Comparison of ENCODE assay signal across 14 cellular contexts in genomic region chr17:80738020-80738380, GRCh38.
DNase-seq lines count a peak whose midpoint lies in the region; ATAC-seq, FAIRE-seq and TF ChIP-seq lines count a peak whose summit lies in the region.
"Had no signal": no experiment of that assay in that cellular context is flagged by ENCODE, and none has a peak within 500 bp of the region (broad histone marks: within the 10 kb centered on the region; RNA-seq: fewer than 3 reads in every experiment).

No MANE protein-coding gene starts in this region.

- H3K79me2 ChIP-seq in DOHH2 (ENCODE audit: control insufficient read depth, low read length) = peaks cover 12% of the 10 kb centered on the region; the same call in 1 of the 2 replicates

- no peaks in the 10 kb centered on the region for H3K27me3 Mint-ChIP-seq in memory B cell
- no peaks in the 10 kb centered on the region for H3K27me3 Mint-ChIP-seq in activated CD4-positive, alpha-beta T cell treated with anti-CD3 and anti-CD28 coated beads, Interleukin-2, amount 10 ng/mL, durations not matched to agents 24 days and 14 days

- peak overlapping the region; percentile 74 for H3K4me2 ChIP-seq in DOHH2 (ENCODE audit: low read length)

- H4K20me1 ChIP-seq in DOHH2 (ENCODE audit: control insufficient read depth, insufficient read depth, low read depth, low read length) = no peaks in the 10 kb centered on the region

- H3K9me3 ChIP-seq in DOHH2 (ENCODE audit: control insufficient read depth, insufficient read depth, low read length) = peaks cover 5% of the 10 kb centered on the region; the same call in 1 of the 2 replicates
- no peaks in the 10 kb centered on the region for H3K9me3 ChIP-seq in kidney (ENCODE audit: control insufficient read depth in 1 of 2, low read length in 2 of 2)

- H3K4me3 Mint-ChIP-seq in memory B cell = peak overlapping the region; percentile 62
- no peak overlapping the region for H3K4me3 Mint-ChIP-seq in activated CD4-positive, alpha-beta T cell treated with anti-CD3 and anti-CD28 coated beads, Interleukin-2, amount 10 ng/mL, durations not matched to agents 24 days and 14 days
- H3K4me3 Mint-ChIP-seq: stimulated activated effector memory CD8-positive, alpha-beta T cell treated with anti-CD3 and anti-CD28 coated beads, Interleukin-12 subunit alpha, Interleukin-12 subunit beta, amount 100 ng/mL, for 72 hours had no signal

- H3K4me1 Mint-ChIP-seq in memory B cell = peaks cover 34% of the 10 kb centered on the region
- peaks cover 65% of the 10 kb centered on the region for H3K4me1 Mint-ChIP-seq in activated CD4-positive, alpha-beta T cell treated with anti-CD3 and anti-CD28 coated beads, Interleukin-2, amount 10 ng/mL, durations not matched to agents 24 days and 14 days

- peak overlapping the region; percentile 66 for H3K4me3 ChIP-seq in DOHH2 (ENCODE audit: low read length)
- H3K4me3 ChIP-seq in NB4 (ENCODE audit: low read depth, low read length) = peak overlapping the region; percentile 35
- H3K4me3 ChIP-seq in kidney (ENCODE audit: low read length in 2 of 2) = no peak overlapping the region

- intact Hi-C loops in kidney (cut with DNase I) = no loop called here
- intact Hi-C loops in activated CD4-positive, alpha-beta T cell treated with anti-CD3 and anti-CD28 coated beads, Interleukin-2, amount 10 ng/mL, durations not matched to agents 24 days and 14 days (cut with micrococcal nuclease) = no loop called here

- DNase-seq in NB4 (ENCODE audit: low read depth) = no peak
- DNase-seq in memory B cell (ENCODE audit: low spot score in 2 of 2) = no peak
- no peak for DNase-seq in kidney
- DNase-seq in amygdala (lab: John Stamatoyannopoulos, UW) = no peak
- DNase-seq in activated CD4-positive, alpha-beta T cell treated with anti-CD3 and anti-CD28 coated beads, Interleukin-2, amount 10 ng/mL, durations not matched to agents 24 days and 14 days = no peak
- DNase-seq in effector CD4-positive, alpha-beta T cell = no peak
- DNase-seq: activated T-cell treated with anti-CD3 and anti-CD28 coated beads, Interleukin-2, amount 50 U/mL, for 72 hours; foreskin melanocyte; NCI-H2171 treated with DMSO at 0.1 percent for 48 hours; stimulated activated CD4-positive, alpha-beta T cell treated with anti-CD3 and anti-CD28 coated beads, Interleukin-4, amount 100 ng/mL, for 1 hour had no signal

- ATAC-seq in GM21367 (IDR thresholded peaks at IDR 0.05; ENCODE audit: unreplicated experiment) (peak; percentile 17), memory B cell (ENCODE audit: low read depth) (no peak)
- ATAC-seq: activated T-cell treated with anti-CD3 and anti-CD28 coated beads, Interleukin-2, amount 50 U/mL, for 72 hours; stimulated activated effector memory CD8-positive, alpha-beta T cell treated with anti-CD3 and anti-CD28 coated beads, Interleukin-12 subunit alpha, Interleukin-12 subunit beta, amount 100 ng/mL, for 72 hours had no signal

- no peaks in the 10 kb centered on the region for H3K9me3 Mint-ChIP-seq in memory B cell
- peaks cover 8% of the 10 kb centered on the region for H3K9me3 Mint-ChIP-seq in activated CD4-positive, alpha-beta T cell treated with anti-CD3 and anti-CD28 coated beads, Interleukin-2, amount 10 ng/mL, durations not matched to agents 24 days and 14 days
- H3K9me3 Mint-ChIP-seq: activated T-cell treated with anti-CD3 and anti-CD28 coated beads, Interleukin-2, amount 50 U/mL, for 72 hours; stimulated activated effector memory CD8-positive, alpha-beta T cell treated with anti-CD3 and anti-CD28 coated beads, Interleukin-12 subunit alpha, Interleukin-12 subunit beta, amount 100 ng/mL, for 72 hours had no signal

- H3K36me3 ChIP-seq in DOHH2 (ENCODE audit: control insufficient read depth, low read length) = peaks cover 31% of the 10 kb centered on the region
- peaks cover 3 to 5% of the 10 kb centered on the region in 2 donors for H3K36me3 ChIP-seq in kidney (ENCODE audit: control insufficient read depth in 1 of 2, insufficient read depth in 2 of 2, low read length in 2 of 2)

- TF ChIP-seq POLR2A in NB4 (IDR thresholded peaks at IDR 0.05; ENCODE audit: extremely low read depth, insufficient read length) = no peak

- H3K4me1 ChIP-seq in DOHH2 (ENCODE audit: control insufficient read depth, low read length) = peaks cover 91% of the 10 kb centered on the region
- H3K4me1 ChIP-seq in kidney (ENCODE audit: control insufficient read depth in 1 of 2, insufficient read depth in 1 of 2, low read depth in 1 of 2, low read length in 2 of 2) = peaks cover 0 to 4% of the 10 kb centered on the region in 2 donors

- H3F3A ChIP-seq in DOHH2 (ENCODE audit: control insufficient read depth, insufficient read depth) = peaks cover 39% of the 10 kb centered on the region

- no peak for FAIRE-seq in kidney (lab: Jason Lieb, UNC)
- FAIRE-seq: keratinocyte had no signal

- peaks cover 17% of the 10 kb centered on the region for H3K36me3 Mint-ChIP-seq in memory B cell
- H3K36me3 Mint-ChIP-seq in activated CD4-positive, alpha-beta T cell treated with anti-CD3 and anti-CD28 coated beads, Interleukin-2, amount 10 ng/mL, durations not matched to agents 24 days and 14 days (ENCODE audit: low read depth) = peaks cover 42% of the 10 kb centered on the region

- TF ChIP-seq CTCF in DOHH2 (IDR thresholded peaks at IDR 0.05; ENCODE audit: low read depth, low read length, poor library complexity, severe bottlenecking) (no peak), NB4 (IDR thresholded peaks at IDR 0.05; ENCODE audit: low read depth, low read length) (no peak), kidney (IDR thresholded peaks at IDR 0.05; ENCODE audit: borderline replicate concordance, extremely low read depth, insufficient read depth) (no peak)

- peak overlapping the region; percentile 72 for H3K27ac Mint-ChIP-seq in memory B cell
- H3K27ac Mint-ChIP-seq in activated CD4-positive, alpha-beta T cell treated with anti-CD3 and anti-CD28 coated beads, Interleukin-2, amount 10 ng/mL, durations not matched to agents 24 days and 14 days = no peak overlapping the region
- H3K27ac Mint-ChIP-seq: activated T-cell treated with anti-CD3 and anti-CD28 coated beads, Interleukin-2, amount 50 U/mL, for 72 hours; stimulated activated effector memory CD8-positive, alpha-beta T cell treated with anti-CD3 and anti-CD28 coated beads, Interleukin-12 subunit alpha, Interleukin-12 subunit beta, amount 100 ng/mL, for 72 hours had no signal

- no peaks in the 10 kb centered on the region for H3K27me3 ChIP-seq in DOHH2 (ENCODE audit: control insufficient read depth, low read length)

- H3K27ac ChIP-seq in DOHH2 (ENCODE audit: low read depth, low read length) (peak overlapping the region; percentile 96), kidney (ENCODE audit: low read depth in 2 of 2, low read length in 2 of 2) (no peak overlapping the region)

- H3K9me2 ChIP-seq in DOHH2 (replicated peaks; ENCODE audit: control insufficient read depth, low read length) = no peaks in the 10 kb centered on the region

- H3K9ac ChIP-seq in kidney (ENCODE audit: low read length in 2 of 2) = no peak overlapping the region

Comparison
In these comparisons a context has a peak if more than half of its experiments do, and no peak if none do; other contexts are left out.
1. H3K4me3 ChIP-seq: peak in DOHH2 (single experiment) and NB4 (single experiment); none in kidney (0 of 2).